In the genomic region with DNA sequence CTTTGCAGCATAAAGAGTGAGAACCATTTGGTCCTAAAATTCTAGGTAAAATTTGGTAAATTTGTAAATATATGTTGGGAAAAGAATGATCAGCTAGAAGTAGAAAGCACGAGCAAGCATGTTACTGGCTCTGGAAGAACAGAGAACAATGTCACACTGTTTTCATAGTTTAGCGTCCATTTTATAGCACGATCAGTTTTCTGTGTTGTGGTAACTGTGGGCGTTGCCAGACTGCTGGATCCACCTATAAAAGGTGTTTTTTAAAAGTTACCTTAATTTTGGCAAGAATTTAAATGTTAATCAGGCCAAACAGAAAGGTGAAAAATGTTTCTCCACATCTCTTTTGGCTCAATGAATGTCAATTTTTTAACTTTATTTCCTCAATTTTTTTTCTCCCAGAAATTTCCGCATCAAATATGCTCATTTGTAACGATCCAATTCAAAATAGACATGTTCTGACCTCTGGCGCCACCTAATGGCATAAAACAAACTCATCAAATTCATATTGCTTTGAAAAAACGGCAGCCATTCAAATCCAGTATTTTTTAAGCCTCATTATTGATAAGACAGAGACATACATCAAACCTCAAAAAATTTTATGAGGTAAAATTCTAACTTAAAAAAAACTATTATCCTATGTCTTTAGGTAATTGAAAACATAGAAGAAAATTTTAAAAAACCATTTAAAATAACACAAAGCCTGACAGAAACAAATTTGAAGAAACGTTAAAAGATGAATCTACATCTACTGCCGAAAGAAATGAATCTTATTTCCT, we compare ENCODE assay signal across 8 cellular contexts. TPM values are rescaled to one million over a fixed set of nuclear protein-coding genes. Genes with fewer than 3 reads are reported as not detected.
DNase-seq lines count a peak whose midpoint lies in the region; ATAC-seq and TF ChIP-seq lines count a peak whose summit lies in the region.

No MANE protein-coding gene starts in this region.

- no peak overlapping the region for H3K4me3 ChIP-seq in choroid plexus epithelial cell (ENCODE audit: low read depth, low read length)

- ATAC-seq in HG03280 (IDR thresholded peaks at IDR 0.05; ENCODE audit: unreplicated experiment) (no peak), HG02642 (IDR thresholded peaks at IDR 0.05; ENCODE audit: poor library complexity, unreplicated experiment) (no peak)

- TF ChIP-seq CTCF in choroid plexus epithelial cell (conservative IDR thresholded peaks at IDR 0.05; ENCODE audit: low read depth, low read length): peak; percentile 63

- DNase-seq in NCI-H510A treated with DMSO at 0.1 percent for 48 hours (lab: John Stamatoyannopoulos, UW) (peak; percentile 77), NCI-H510A (lab: John Stamatoyannopoulos, UW) (no peak), KG1 (lab: John Stamatoyannopoulos, UW) (peak; percentile 29), OCI-M1 (lab: John Stamatoyannopoulos, UW) (peak; percentile 62), choroid plexus epithelial cell (ENCODE audit: low read depth) (peak; percentile 81), mucosa of gallbladder (ENCODE audit: low spot score) (peak; percentile 40)

RNA-seq across cellular contexts. Expression of a gene that starts 5.5 kb away (rescaled TPM):
- 0.17 TPM for total RNA-seq in mucosa of gallbladder

RNA-seq across cellular contexts. Expression of a gene that starts 35.0 kb away (rescaled TPM):
- 0.35 TPM for total RNA-seq in mucosa of gallbladder

RNA-seq across cellular contexts. Expression of a gene that starts 53.4 kb away (rescaled TPM):
- 0.12 TPM for total RNA-seq in mucosa of gallbladder
